Comparison of ENCODE assay signal across 1 cellular context in the genomic region with DNA sequence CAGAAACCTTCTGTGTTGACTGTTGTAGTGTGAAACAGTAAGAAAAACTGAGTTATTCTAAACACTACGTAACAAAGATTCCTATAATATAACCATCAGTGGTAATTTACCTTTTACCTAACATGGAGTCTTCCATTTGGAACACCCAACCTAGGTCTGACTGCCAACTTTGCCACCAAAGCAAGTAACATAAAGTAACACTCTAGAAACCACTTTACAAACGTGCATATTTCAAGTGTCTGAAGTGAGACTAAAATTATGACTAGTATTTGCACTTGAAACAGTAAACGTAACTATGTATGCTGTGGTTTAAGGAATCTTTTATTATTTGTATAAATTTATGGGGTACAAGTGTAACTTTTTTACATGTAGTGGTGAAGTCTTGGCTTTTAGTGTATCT.
TF ChIP-seq lines count a peak whose summit lies in the region.

No MANE protein-coding gene starts in this region.

TF ChIP-seq in WTC11, 78 proteins besides CTCF, POLR2A, EP300 and RAD21 (continued from another document):
- TF ChIP-seq, protein P1, sequence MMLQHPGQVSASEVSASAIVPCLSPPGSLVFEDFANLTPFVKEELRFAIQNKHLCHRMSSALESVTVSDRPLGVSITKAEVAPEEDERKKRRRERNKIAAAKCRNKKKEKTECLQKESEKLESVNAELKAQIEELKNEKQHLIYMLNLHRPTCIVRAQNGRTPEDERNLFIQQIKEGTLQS (CRISPR knock-in tag; conservative IDR thresholded peaks at IDR 0.05), result no peak
- TF ChIP-seq, protein P2, sequence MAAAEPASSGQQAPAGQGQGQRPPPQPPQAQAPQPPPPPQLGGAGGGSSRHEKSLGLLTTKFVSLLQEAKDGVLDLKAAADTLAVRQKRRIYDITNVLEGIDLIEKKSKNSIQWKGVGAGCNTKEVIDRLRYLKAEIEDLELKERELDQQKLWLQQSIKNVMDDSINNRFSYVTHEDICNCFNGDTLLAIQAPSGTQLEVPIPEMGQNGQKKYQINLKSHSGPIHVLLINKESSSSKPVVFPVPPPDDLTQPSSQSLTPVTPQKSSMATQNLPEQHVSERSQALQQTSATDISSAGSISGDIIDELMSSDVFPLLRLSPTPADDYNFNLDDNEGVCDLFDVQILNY (CRISPR knock-in tag; IDR thresholded peaks at IDR 0.05), result no peak
- TF ChIP-seq KAT7 (CRISPR knock-in tag; IDR thresholded peaks at IDR 0.05; ENCODE audit: borderline replicate concordance) (no peak), MXD4 (CRISPR knock-in tag; IDR thresholded peaks at IDR 0.05; ENCODE audit: borderline replicate concordance) (no peak), ZNF232 (CRISPR knock-in tag; IDR thresholded peaks at IDR 0.05) (no peak), NFE2L1 (CRISPR knock-in tag; IDR thresholded peaks at IDR 0.05) (no peak), CBFB (CRISPR knock-in tag; IDR thresholded peaks at IDR 0.05; ENCODE audit: low read depth) (no peak)
- TF ChIP-seq, protein P3, sequence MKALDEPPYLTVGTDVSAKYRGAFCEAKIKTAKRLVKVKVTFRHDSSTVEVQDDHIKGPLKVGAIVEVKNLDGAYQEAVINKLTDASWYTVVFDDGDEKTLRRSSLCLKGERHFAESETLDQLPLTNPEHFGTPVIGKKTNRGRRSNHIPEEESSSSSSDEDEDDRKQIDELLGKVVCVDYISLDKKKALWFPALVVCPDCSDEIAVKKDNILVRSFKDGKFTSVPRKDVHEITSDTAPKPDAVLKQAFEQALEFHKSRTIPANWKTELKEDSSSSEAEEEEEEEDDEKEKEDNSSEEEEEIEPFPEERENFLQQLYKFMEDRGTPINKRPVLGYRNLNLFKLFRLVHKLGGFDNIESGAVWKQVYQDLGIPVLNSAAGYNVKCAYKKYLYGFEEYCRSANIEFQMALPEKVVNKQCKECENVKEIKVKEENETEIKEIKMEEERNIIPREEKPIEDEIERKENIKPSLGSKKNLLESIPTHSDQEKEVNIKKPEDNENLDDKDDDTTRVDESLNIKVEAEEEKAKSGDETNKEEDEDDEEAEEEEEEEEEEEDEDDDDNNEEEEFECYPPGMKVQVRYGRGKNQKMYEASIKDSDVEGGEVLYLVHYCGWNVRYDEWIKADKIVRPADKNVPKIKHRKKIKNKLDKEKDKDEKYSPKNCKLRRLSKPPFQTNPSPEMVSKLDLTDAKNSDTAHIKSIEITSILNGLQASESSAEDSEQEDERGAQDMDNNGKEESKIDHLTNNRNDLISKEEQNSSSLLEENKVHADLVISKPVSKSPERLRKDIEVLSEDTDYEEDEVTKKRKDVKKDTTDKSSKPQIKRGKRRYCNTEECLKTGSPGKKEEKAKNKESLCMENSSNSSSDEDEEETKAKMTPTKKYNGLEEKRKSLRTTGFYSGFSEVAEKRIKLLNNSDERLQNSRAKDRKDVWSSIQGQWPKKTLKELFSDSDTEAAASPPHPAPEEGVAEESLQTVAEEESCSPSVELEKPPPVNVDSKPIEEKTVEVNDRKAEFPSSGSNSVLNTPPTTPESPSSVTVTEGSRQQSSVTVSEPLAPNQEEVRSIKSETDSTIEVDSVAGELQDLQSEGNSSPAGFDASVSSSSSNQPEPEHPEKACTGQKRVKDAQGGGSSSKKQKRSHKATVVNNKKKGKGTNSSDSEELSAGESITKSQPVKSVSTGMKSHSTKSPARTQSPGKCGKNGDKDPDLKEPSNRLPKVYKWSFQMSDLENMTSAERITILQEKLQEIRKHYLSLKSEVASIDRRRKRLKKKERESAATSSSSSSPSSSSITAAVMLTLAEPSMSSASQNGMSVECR (CRISPR knock-in tag; IDR thresholded peaks at IDR 0.05; ENCODE audit: borderline replicate concordance), result no peak
